ENCODE assay signal across 18 cellular contexts in genomic region chr11:61911701-61912529, GRCh38. TPM values are rescaled to one million over a fixed set of nuclear protein-coding genes. Genes with fewer than 3 reads are reported as not detected.
DNase-seq lines count a peak whose midpoint lies in the region; ATAC-seq and TF ChIP-seq lines count a peak whose summit lies in the region.
"Had no signal": no experiment of that assay in that cellular context is flagged by ENCODE, and none has a peak within 500 bp of the region (broad histone marks: within the 10 kb centered on the region; RNA-seq: fewer than 3 reads in every experiment).

No MANE protein-coding gene starts in this region.

- intact Hi-C loops in cardiac septum (cut with DNase I) = no loop called here
- intact Hi-C loops in left cardiac atrium (cut with DNase I) = no loop called here
- intact Hi-C loops in esophagus squamous epithelium (cut with DNase I) = no loop called here
- intact Hi-C loops in vagina (cut with DNase I) = no loop called here
- intact Hi-C loops in activated CD4-positive, alpha-beta T cell treated with anti-CD3 and anti-CD28 coated beads, Interleukin-2, amount 10 ng/mL, durations not matched to agents 24 days and 14 days (cut with micrococcal nuclease) = no loop called here

- no peaks in the 10 kb centered on the region for H3K9me3 Mint-ChIP-seq in neural progenitor cell
- H3K9me3 Mint-ChIP-seq in activated CD4-positive, alpha-beta T cell treated with anti-CD3 and anti-CD28 coated beads, Interleukin-2, amount 10 ng/mL, durations not matched to agents 24 days and 14 days = no peaks in the 10 kb centered on the region

- no peak overlapping the region for H3K4me2 ChIP-seq in neural progenitor cell
- H3K4me2 ChIP-seq: smooth muscle cell had no signal

- ATAC-seq in left cardiac atrium = no peak
- ATAC-seq in GM19397 (IDR thresholded peaks at IDR 0.05; ENCODE audit: unreplicated experiment) = no peak
- ATAC-seq in GM18873 (IDR thresholded peaks at IDR 0.05; ENCODE audit: low FRiP score, unreplicated experiment) = no peak
- ATAC-seq: activated CD8-positive, alpha-beta T cell treated with anti-CD3 and anti-CD28 coated beads, Interleukin-2, amount 10 ng/mL, durations not matched to agents 7 days and 5 days; stimulated activated naive CD8-positive, alpha-beta T cell treated with anti-CD3 and anti-CD28 coated beads, Interleukin-15, Interleukin-2, amounts not matched to agents 100 U/mL and 50 U/mL, for 24 hours had no signal

- H3K27ac Mint-ChIP-seq in neural progenitor cell = peak overlapping the region; percentile 57
- H3K27ac Mint-ChIP-seq in activated CD4-positive, alpha-beta T cell treated with anti-CD3 and anti-CD28 coated beads, Interleukin-2, amount 10 ng/mL, durations not matched to agents 24 days and 14 days = no peak overlapping the region
- H3K27ac Mint-ChIP-seq: activated CD8-positive, alpha-beta T cell treated with anti-CD3 and anti-CD28 coated beads, Interleukin-2, amount 10 ng/mL, durations not matched to agents 7 days and 5 days had no signal

- no peak overlapping the region for H3K4me3 Mint-ChIP-seq in neural progenitor cell
- no peak overlapping the region for H3K4me3 Mint-ChIP-seq in activated CD4-positive, alpha-beta T cell treated with anti-CD3 and anti-CD28 coated beads, Interleukin-2, amount 10 ng/mL, durations not matched to agents 24 days and 14 days
- H3K4me3 Mint-ChIP-seq: activated CD8-positive, alpha-beta T cell treated with anti-CD3 and anti-CD28 coated beads, Interleukin-2, amount 10 ng/mL, durations not matched to agents 7 days and 5 days had no signal

- H3K36me3 Mint-ChIP-seq in neural progenitor cell = no peaks in the 10 kb centered on the region
- H3K36me3 Mint-ChIP-seq in activated CD4-positive, alpha-beta T cell treated with anti-CD3 and anti-CD28 coated beads, Interleukin-2, amount 10 ng/mL, durations not matched to agents 24 days and 14 days (ENCODE audit: low read depth) = no peaks in the 10 kb centered on the region

- DNase-seq in cardiac septum (ENCODE audit: low spot score) (peak; percentile 71), left cardiac atrium (no peak), esophagus squamous epithelium (lab: John Stamatoyannopoulos, UW) (no peak), neural progenitor cell (ENCODE audit: low spot score) (no peak), vagina (ENCODE audit: extremely low spot score in 2 of 2) (no peak)
- no peak for DNase-seq in activated CD4-positive, alpha-beta T cell treated with anti-CD3 and anti-CD28 coated beads, Interleukin-2, amount 10 ng/mL, durations not matched to agents 24 days and 14 days
- DNase-seq: activated CD8-positive, alpha-beta T cell treated with anti-CD3 and anti-CD28 coated beads, Interleukin-2, amount 10 ng/mL, durations not matched to agents 7 days and 5 days; dermis blood vessel endothelial cell; Karpas-422; NCI-H1417 treated with DMSO at 0.1 percent for 48 hours; NCI-H446 treated with DMSO at 0.1 percent for 48 hours; occipital lobe; stimulated activated naive CD8-positive, alpha-beta T cell treated with anti-CD3 and anti-CD28 coated beads, Interleukin-15, Interleukin-2, amounts not matched to agents 100 U/mL and 50 U/mL, for 24 hours had no signal

- TF ChIP-seq CTCF in esophagus squamous epithelium (IDR thresholded peaks at IDR 0.05) (no peak), neural progenitor cell (IDR thresholded peaks at IDR 0.05) (no peak), vagina (IDR thresholded peaks at IDR 0.05) (no peak)

- H3K9me3 ChIP-seq in esophagus squamous epithelium = no peaks in the 10 kb centered on the region
- H3K9me3 ChIP-seq in neural progenitor cell (ENCODE audit: low read depth) = no peaks in the 10 kb centered on the region
- no peaks in the 10 kb centered on the region for H3K9me3 ChIP-seq in vagina

- H3K27me3 ChIP-seq in esophagus squamous epithelium (peaks cover 0 to 18% (median 0%) of the 10 kb centered on the region in 4 donors), neural progenitor cell (peaks cover 13% of the 10 kb centered on the region), vagina (no peaks in the 10 kb centered on the region)

- no peak overlapping the region for H2AFZ ChIP-seq in neural progenitor cell (replicated peaks)

- no peak overlapping the region for H3K9ac ChIP-seq in neural progenitor cell

- WGBS in esophagus squamous epithelium, 2 donors = 67% methylated on average over 8 of the region's 17 CpGs; no CpG with 5 or more reads in 1 of the 2 donors

- no peaks in the 10 kb centered on the region for H3K79me2 ChIP-seq in neural progenitor cell (ENCODE audit: low read depth)

- peaks cover 3% of the 10 kb centered on the region for H3F3A ChIP-seq in neural progenitor cell (ENCODE audit: low read depth)

- no peak for TF ChIP-seq POLR2A in esophagus squamous epithelium (IDR thresholded peaks at IDR 0.05)
- TF ChIP-seq POLR2A in vagina (IDR thresholded peaks at IDR 0.05) = no peak

- H3K36me3 ChIP-seq in esophagus squamous epithelium = peaks cover 0 to 11% (median 3%) of the 10 kb centered on the region in 3 donors
- no peaks in the 10 kb centered on the region for H3K36me3 ChIP-seq in neural progenitor cell
- H3K36me3 ChIP-seq in vagina = no peaks in the 10 kb centered on the region

- peaks cover 6% of the 10 kb centered on the region for H3K4me1 Mint-ChIP-seq in neural progenitor cell
- peaks cover 3% of the 10 kb centered on the region for H3K4me1 Mint-ChIP-seq in activated CD4-positive, alpha-beta T cell treated with anti-CD3 and anti-CD28 coated beads, Interleukin-2, amount 10 ng/mL, durations not matched to agents 24 days and 14 days

- H3K27me3 Mint-ChIP-seq in neural progenitor cell (ENCODE audit: insufficient read depth, low read depth) = peaks cover 6% of the 10 kb centered on the region
- H3K27me3 Mint-ChIP-seq in activated CD4-positive, alpha-beta T cell treated with anti-CD3 and anti-CD28 coated beads, Interleukin-2, amount 10 ng/mL, durations not matched to agents 24 days and 14 days = peaks cover 27% of the 10 kb centered on the region

- H4K20me1 ChIP-seq in neural progenitor cell (ENCODE audit: low read depth) = no peaks in the 10 kb centered on the region

- H3K27ac ChIP-seq in esophagus squamous epithelium = peak overlapping the region in 3 of 4 donors; percentile 11 to 31 (median 25)
- H3K27ac ChIP-seq in neural progenitor cell = no peak overlapping the region
- H3K27ac ChIP-seq in vagina = peak overlapping the region; percentile 71
- H3K27ac ChIP-seq: HL-60 had no signal

- H3K4me3 ChIP-seq in esophagus squamous epithelium (no peak overlapping the region), neural progenitor cell (no peak overlapping the region), vagina (no peak overlapping the region)
- H3K4me3 ChIP-seq: smooth muscle cell had no signal

- H3K4me1 ChIP-seq in esophagus squamous epithelium = peaks cover 6 to 81% (median 11%) of the 10 kb centered on the region in 3 donors
- H3K4me1 ChIP-seq in neural progenitor cell = no peaks in the 10 kb centered on the region
- peaks cover 74% of the 10 kb centered on the region for H3K4me1 ChIP-seq in vagina

RNA-seq across cellular contexts. Expression of gene RAB3IL1, which starts 5.5 kb away (rescaled TPM):
- total RNA-seq in cardiac septum = 9.4 TPM
- 10 to 100 TPM; 17.3 to 21.8 TPM for total RNA-seq in left cardiac atrium
- total RNA-seq in esophagus squamous epithelium = 10 to 100 TPM in 1 of 4 donors, 1 to 10 TPM in 2, under 1 TPM in 1; 0.15 to 10.3 (median 5.0) TPM
- 1.4 TPM in 2 replicates for total RNA-seq in neural progenitor cell (ENCODE audit: low replicate concordance)
- total RNA-seq in vagina = 32.2 TPM
- total RNA-seq in activated CD4-positive, alpha-beta T cell treated with anti-CD3 and anti-CD28 coated beads, Interleukin-2, amount 10 ng/mL, durations not matched to agents 24 days and 14 days = 0.12 and 0.26 TPM in 2 replicates
- total RNA-seq: activated CD8-positive, alpha-beta T cell treated with anti-CD3 and anti-CD28 coated beads, Interleukin-2, amount 10 ng/mL, durations not matched to agents 7 days and 5 days; OCI-LY7 had no signal

RNA-seq across cellular contexts. Expression of gene FADS3, which starts 20.6 kb away (rescaled TPM):
- total RNA-seq in cardiac septum = 126 TPM
- total RNA-seq in left cardiac atrium = 10 to 100 TPM; 70.5 to 90.6 TPM
- total RNA-seq in esophagus squamous epithelium = 10 to 100 TPM in 1 of 4 donors, 1 to 10 TPM in 3; 6.1 to 16.0 (median 7.1) TPM
- total RNA-seq in neural progenitor cell (ENCODE audit: low replicate concordance) = 10.1 and 28.7 TPM in 2 replicates
- total RNA-seq in vagina = 41.5 TPM
- total RNA-seq in activated CD4-positive, alpha-beta T cell treated with anti-CD3 and anti-CD28 coated beads, Interleukin-2, amount 10 ng/mL, durations not matched to agents 24 days and 14 days = 13.5 and 15.6 TPM in 2 replicates

RNA-seq across cellular contexts. Expression of gene BEST1, which starts 38.2 kb away (rescaled TPM):
- total RNA-seq in cardiac septum (1.1 TPM), left cardiac atrium (1 to 10 TPM; 3.4 to 3.9 TPM), esophagus squamous epithelium (1 to 10 TPM in 1 of 4 donors, under 1 TPM in 3; 0.08 to 2.7 (median 0.39) TPM), neural progenitor cell (ENCODE audit: low replicate concordance) (0.15 TPM in 1 of 2 replicates, not detected in the other), vagina (4.4 TPM)
- 0.07 TPM in 1 of 2 replicates, not detected in the other for total RNA-seq in activated CD4-positive, alpha-beta T cell treated with anti-CD3 and anti-CD28 coated beads, Interleukin-2, amount 10 ng/mL, durations not matched to agents 24 days and 14 days
- total RNA-seq: activated CD8-positive, alpha-beta T cell treated with anti-CD3 and anti-CD28 coated beads, Interleukin-2, amount 10 ng/mL, durations not matched to agents 7 days and 5 days; dermis blood vessel endothelial cell had no signal

RNA-seq across cellular contexts. Expression of gene FTH1, which starts 55.5 kb away (rescaled TPM):
- total RNA-seq in cardiac septum = 3,174 TPM
- total RNA-seq in left cardiac atrium = 1,000 to 10,000 TPM; 2,726 to 3,432 TPM
- 1,000 to 10,000 TPM in 1 of 4 donors, 100 to 1,000 TPM in 3; 716 to 1,904 (median 760) TPM for total RNA-seq in esophagus squamous epithelium
- 649 and 846 TPM in 2 replicates for total RNA-seq in neural progenitor cell (ENCODE audit: low replicate concordance)
- 2,421 TPM for total RNA-seq in vagina
- total RNA-seq in activated CD4-positive, alpha-beta T cell treated with anti-CD3 and anti-CD28 coated beads, Interleukin-2, amount 10 ng/mL, durations not matched to agents 24 days and 14 days = 500 and 515 TPM in 2 replicates
